36 cellular contexts compared by ENCODE assay signal in genomic region chr3:100348727-100349126, GRCh38.
"Had no signal": no experiment of that assay in that cellular context is flagged by ENCODE, and none has a peak within 500 bp of the region (broad histone marks: within the 10 kb centered on the region; RNA-seq: fewer than 3 reads in every experiment).

No MANE protein-coding gene starts in this region.

- H3K4me1 ChIP-seq: ascending aorta, body of pancreas, breast epithelium had no signal

- H3K27ac Mint-ChIP-seq: activated naive CD4-positive, alpha-beta T cell treated with anti-CD3 and anti-CD28 coated beads for 36 hours; activated naive CD4-positive, alpha-beta T cell treated with anti-CD3 and anti-CD28 coated beads, Interleukin-2, amount 10 ng/mL, durations not matched to agents 7 days and 5 days; activated naive CD4-positive, alpha-beta T cell treated with anti-CD3 and anti-CD28 coated beads, Interleukin-2, amount 50 U/mL, for 24 hours; activated naive CD4-positive, alpha-beta T cell treated with anti-CD3 and anti-CD28 coated beads, Interleukin-2, amount 50 U/mL, for 72 hours; activated naive CD8-positive, alpha-beta T cell; activated naive CD8-positive, alpha-beta T cell treated with anti-CD3 and anti-CD28 coated beads for 36 hours; activated naive CD8-positive, alpha-beta T cell treated with anti-CD3 and anti-CD28 coated beads, Interleukin-2, amount 10 ng/mL, durations not matched to agents 7 days and 5 days; activated naive CD8-positive, alpha-beta T cell treated with anti-CD3 and anti-CD28 coated beads, Interleukin-2, amount 50 U/mL, for 24 hours; activated T-helper 1 cell treated with anti-CD3 and anti-CD28 coated beads, Interleukin-12 subunit alpha, Interleukin-12 subunit beta, Interleukin-2, Interleukin-4 antibody, amounts not matched to agents 30 ng/mL and 10 ng/mL and 1 ng/mL, durations not matched to agents 14 hours and 24 hours and 36 hours; activated T-helper 17 cell treated with anti-CD3 and anti-CD28 coated beads, Interleukin-2, amount 50 U/mL, for 72 hours; activated T-helper 2 cell treated with anti-CD3 and anti-CD28 coated beads, Interferon-gamma antibody, Interleukin-2, Interleukin-4, amounts not matched to agents 10 μg/mL and 5 μg/mL and 100 μg/mL, durations not matched to agents 14 hours and 24 hours and 36 hours; brain had no signal

- H3K4me3 Mint-ChIP-seq: activated naive CD4-positive, alpha-beta T cell treated with anti-CD3 and anti-CD28 coated beads for 36 hours; activated naive CD4-positive, alpha-beta T cell treated with anti-CD3 and anti-CD28 coated beads, Interleukin-2, amount 10 ng/mL, durations not matched to agents 7 days and 5 days; activated naive CD4-positive, alpha-beta T cell treated with anti-CD3 and anti-CD28 coated beads, Interleukin-2, amount 50 U/mL, for 24 hours; activated naive CD8-positive, alpha-beta T cell; activated naive CD8-positive, alpha-beta T cell treated with anti-CD3 and anti-CD28 coated beads for 36 hours; activated naive CD8-positive, alpha-beta T cell treated with anti-CD3 and anti-CD28 coated beads, Interleukin-2, amount 10 ng/mL, durations not matched to agents 7 days and 5 days; activated naive CD8-positive, alpha-beta T cell treated with anti-CD3 and anti-CD28 coated beads, Interleukin-2, amount 50 U/mL, for 24 hours; activated T-cell treated with anti-CD3 and anti-CD28 coated beads, Interleukin-2, amount 50 U/mL, for 24 hours; activated T-cell treated with anti-CD3 and anti-CD28 coated beads, Interleukin-2, amount 50 U/mL, for 4 hours; activated T-helper 1 cell treated with anti-CD3 and anti-CD28 coated beads, Interleukin-12 subunit alpha, Interleukin-12 subunit beta, Interleukin-2, Interleukin-4 antibody, amounts not matched to agents 30 ng/mL and 10 ng/mL and 1 ng/mL, durations not matched to agents 14 hours and 24 hours and 36 hours; activated T-helper 17 cell treated with anti-CD3 and anti-CD28 coated beads, Interleukin-2, amount 50 U/mL, for 72 hours; brain; central memory CD8-positive, alpha-beta T cell had no signal

- H3K4me1 Mint-ChIP-seq: activated naive CD8-positive, alpha-beta T cell treated with anti-CD3 and anti-CD28 coated beads for 36 hours; activated naive CD8-positive, alpha-beta T cell treated with anti-CD3 and anti-CD28 coated beads, Interleukin-2, amount 50 U/mL, for 24 hours; brain; central memory CD8-positive, alpha-beta T cell had no signal

- H3K27me3 Mint-ChIP-seq: activated naive CD4-positive, alpha-beta T cell treated with anti-CD3 and anti-CD28 coated beads, Interleukin-2, amount 10 ng/mL, durations not matched to agents 7 days and 5 days; activated naive CD4-positive, alpha-beta T cell treated with anti-CD3 and anti-CD28 coated beads, Interleukin-2, amount 50 U/mL, for 24 hours; activated naive CD8-positive, alpha-beta T cell; activated naive CD8-positive, alpha-beta T cell treated with anti-CD3 and anti-CD28 coated beads for 36 hours; activated naive CD8-positive, alpha-beta T cell treated with anti-CD3 and anti-CD28 coated beads, Interleukin-2, amount 10 ng/mL, durations not matched to agents 7 days and 5 days; activated naive CD8-positive, alpha-beta T cell treated with anti-CD3 and anti-CD28 coated beads, Interleukin-2, amount 50 U/mL, for 24 hours; activated T-cell treated with anti-CD3 and anti-CD28 coated beads, Interleukin-2, amount 50 U/mL, for 24 hours; activated T-helper 17 cell treated with anti-CD3 and anti-CD28 coated beads, Interleukin-2, amount 50 U/mL, for 72 hours; brain; central memory CD8-positive, alpha-beta T cell had no signal

- H3K4me3 ChIP-seq: ascending aorta, body of pancreas, breast epithelium, cardiac muscle cell had no signal

- H3K9me3 Mint-ChIP-seq: activated naive CD4-positive, alpha-beta T cell treated with anti-CD3 and anti-CD28 coated beads, Interleukin-2, amount 50 U/mL, for 24 hours; activated naive CD8-positive, alpha-beta T cell treated with anti-CD3 and anti-CD28 coated beads, Interleukin-2, amount 50 U/mL, for 24 hours; activated T-cell treated with anti-CD3 and anti-CD28 coated beads, Interleukin-2, amount 50 U/mL, for 24 hours; activated T-cell treated with anti-CD3 and anti-CD28 coated beads, Interleukin-2, amount 50 U/mL, for 4 hours; activated T-helper 17 cell treated with anti-CD3 and anti-CD28 coated beads, Interleukin-2, amount 50 U/mL, for 72 hours; activated T-helper 2 cell treated with anti-CD3 and anti-CD28 coated beads, Interferon-gamma antibody, Interleukin-2, Interleukin-4, amounts not matched to agents 10 μg/mL and 5 μg/mL and 100 μg/mL, durations not matched to agents 14 hours and 24 hours and 36 hours; central memory CD8-positive, alpha-beta T cell had no signal

- H3K27ac ChIP-seq: ascending aorta, body of pancreas, brain microvascular endothelial cell, breast epithelium, cardiac muscle cell had no signal

- ATAC-seq: activated naive CD4-positive, alpha-beta T cell treated with anti-CD3 and anti-CD28 coated beads, Interleukin-2, amount 50 U/mL, for 72 hours; activated naive CD8-positive, alpha-beta T cell treated with anti-CD3 and anti-CD28 coated beads, Interleukin-2, amount 50 U/mL, for 24 hours; activated T-cell treated with anti-CD3 and anti-CD28 coated beads, Interleukin-2, amount 50 U/mL, for 4 hours; activated T-helper 17 cell treated with anti-CD3 and anti-CD28 coated beads, Interleukin-2, amount 50 U/mL, for 72 hours; body of pancreas had no signal

- H3K9me3 ChIP-seq: ascending aorta, body of pancreas, breast epithelium had no signal

- H3K27me3 ChIP-seq: ascending aorta, body of pancreas, brain microvascular endothelial cell, breast epithelium, cardiac muscle cell had no signal

- DNase-seq: activated effector memory CD4-positive, alpha-beta T cell treated with anti-CD3 and anti-CD28 coated beads, Interleukin-2, amount 50 U/mL, for 16 hours; activated effector memory CD4-positive, alpha-beta T cell treated with Interleukin-2 at 50 U/mL for 16 hours; activated gamma-delta T cell; activated gamma-delta T cell treated with Interleukin-2 at 50 U/mL for 16 hours; activated naive CD4-positive, alpha-beta T cell; activated naive CD4-positive, alpha-beta T cell treated with anti-CD3 and anti-CD28 coated beads for 36 hours; activated naive CD4-positive, alpha-beta T cell treated with anti-CD3 and anti-CD28 coated beads, Interleukin-2, amount 10 ng/mL, durations not matched to agents 7 days and 5 days; activated naive CD4-positive, alpha-beta T cell treated with anti-CD3 and anti-CD28 coated beads, Interleukin-2, amount 50 U/mL, for 16 hours; activated naive CD4-positive, alpha-beta T cell treated with Interleukin-2 at 50 U/mL for 16 hours; activated naive CD8-positive, alpha-beta T cell treated with anti-CD3 and anti-CD28 coated beads for 36 hours; activated naive CD8-positive, alpha-beta T cell treated with anti-CD3 and anti-CD28 coated beads, Interleukin-2, amount 10 ng/mL, durations not matched to agents 7 days and 5 days; activated naive CD8-positive, alpha-beta T cell treated with anti-CD3 and anti-CD28 coated beads, Interleukin-2, amount 50 U/mL, for 24 hours; activated T-cell treated with anti-CD3 and anti-CD28 coated beads for 4 hours; activated T-cell treated with anti-CD3 and anti-CD28 coated beads, Interleukin-2, amount 50 U/mL, for 1 hour; activated T-cell treated with anti-CD3 and anti-CD28 coated beads, Interleukin-2, amount 50 U/mL, for 24 hours; activated T-cell treated with anti-CD3 and anti-CD28 coated beads, Interleukin-2, amount 50 U/mL, for 4 hours; amniotic stem cell; amygdala; anterior cingulate cortex; aorta; body of pancreas; brain microvascular endothelial cell; caudate nucleus; central memory CD4-positive, alpha-beta T cell; cerebellar nuclear complex had no signal
